In the genomic region with DNA sequence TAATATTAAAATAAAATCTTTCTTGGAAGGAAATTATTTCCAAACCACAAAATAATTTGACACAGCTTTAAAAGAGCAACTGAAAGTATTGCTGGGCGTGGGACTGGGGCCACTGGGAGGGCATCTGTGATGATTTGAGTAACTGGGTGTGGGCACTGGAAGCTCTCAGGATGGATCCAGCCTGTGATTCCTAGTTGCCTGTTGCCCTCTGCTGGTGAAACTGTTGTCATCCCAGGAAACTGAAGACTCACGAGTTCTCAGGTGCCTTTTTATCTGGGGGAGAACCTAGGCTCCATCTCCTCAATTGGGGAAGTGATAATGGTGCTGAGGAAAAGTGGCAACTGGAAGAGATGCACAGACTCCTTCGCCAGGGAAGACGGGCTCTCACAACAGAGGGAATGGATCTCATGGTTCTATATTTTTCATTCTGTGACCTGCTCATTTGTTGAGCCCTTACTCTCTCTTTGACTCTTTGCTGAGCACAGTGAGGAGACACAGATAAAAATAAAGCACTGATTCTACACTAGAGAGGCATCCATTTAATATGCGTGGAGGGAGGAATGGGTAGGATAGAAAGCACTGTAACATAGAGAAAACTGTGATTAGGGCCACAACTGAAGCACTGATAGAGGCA, we compare ENCODE assay signal across 9 cellular contexts.
A peak's percentile ranks its signal among the peaks of the same experiment; 100 is the strongest.
DNase-seq lines count a peak whose midpoint lies in the region; ATAC-seq lines count a peak whose summit lies in the region.
"Had no signal": no experiment of that assay in that cellular context is flagged by ENCODE, and none has a peak within 500 bp of the region (broad histone marks: within the 10 kb centered on the region; RNA-seq: fewer than 3 reads in every experiment).

No MANE protein-coding gene starts in this region.

- H3K27ac Mint-ChIP-seq in activated T-helper 2 cell treated with anti-CD3 and anti-CD28 coated beads, Interferon-gamma antibody, Interleukin-2, Interleukin-4, amounts not matched to agents 10 μg/mL and 5 μg/mL and 100 μg/mL, durations not matched to agents 14 hours and 24 hours and 36 hours: no peak overlapping the region
- H3K27ac Mint-ChIP-seq: activated naive CD8-positive, alpha-beta T cell treated with anti-CD3 and anti-CD28 coated beads, Interleukin-2, amount 10 ng/mL, durations not matched to agents 7 days and 5 days had no signal

- DNase-seq in activated CD8-positive, alpha-beta memory T cell treated with anti-CD3 and anti-CD28 coated beads, Interleukin-2, amount 50 U/mL, for 24 hours (ENCODE audit: extremely low read depth): peak; percentile 2
- no peak for DNase-seq in activated CD8-positive, alpha-beta memory T cell treated with anti-CD3 and anti-CD28 coated beads, Interleukin-2, amount 50 U/mL, for 4 hours
- peak; percentile 41 for DNase-seq in NCI-H128 (lab: John Stamatoyannopoulos, UW; ENCODE audit: unreplicated experiment)
- DNase-seq in SW480 (ENCODE audit: low spot score): peak; percentile 73
- DNase-seq in fibroblast of peridontal ligament (ENCODE audit: extremely low read depth): peak; percentile 83
- peak; percentile 28 for DNase-seq in non-pigmented ciliary epithelial cell (ENCODE audit: low read depth)
- DNase-seq in activated T-helper 2 cell treated with anti-CD3 and anti-CD28 coated beads, Interferon-gamma antibody, Interleukin-2, Interleukin-4, amounts not matched to agents 10 μg/mL and 5 μg/mL and 100 μg/mL, durations not matched to agents 14 hours and 24 hours and 36 hours (ENCODE audit: low spot score): no peak
- DNase-seq: activated naive CD8-positive, alpha-beta T cell treated with anti-CD3 and anti-CD28 coated beads, Interleukin-2, amount 10 ng/mL, durations not matched to agents 7 days and 5 days had no signal

- no peaks in the 10 kb centered on the region for H3K36me3 Mint-ChIP-seq in activated T-helper 2 cell treated with anti-CD3 and anti-CD28 coated beads, Interferon-gamma antibody, Interleukin-2, Interleukin-4, amounts not matched to agents 10 μg/mL and 5 μg/mL and 100 μg/mL, durations not matched to agents 14 hours and 24 hours and 36 hours (ENCODE audit: low read depth)
- H3K36me3 Mint-ChIP-seq: activated naive CD8-positive, alpha-beta T cell treated with anti-CD3 and anti-CD28 coated beads, Interleukin-2, amount 10 ng/mL, durations not matched to agents 7 days and 5 days had no signal

- H3K9me3 Mint-ChIP-seq in activated T-helper 2 cell treated with anti-CD3 and anti-CD28 coated beads, Interferon-gamma antibody, Interleukin-2, Interleukin-4, amounts not matched to agents 10 μg/mL and 5 μg/mL and 100 μg/mL, durations not matched to agents 14 hours and 24 hours and 36 hours: peaks cover 7% of the 10 kb centered on the region

- intact Hi-C loops in activated T-helper 2 cell treated with anti-CD3 and anti-CD28 coated beads, Interferon-gamma antibody, Interleukin-2, Interleukin-4, amounts not matched to agents 10 μg/mL and 5 μg/mL and 100 μg/mL, durations not matched to agents 14 hours and 24 hours and 36 hours (cut with micrococcal nuclease): loop anchor here (10.0 kb wide), 1 partner anchor 279 kb away; no protein-coding TSS in a partner anchor

- H3K4me3 Mint-ChIP-seq in activated T-helper 2 cell treated with anti-CD3 and anti-CD28 coated beads, Interferon-gamma antibody, Interleukin-2, Interleukin-4, amounts not matched to agents 10 μg/mL and 5 μg/mL and 100 μg/mL, durations not matched to agents 14 hours and 24 hours and 36 hours (ENCODE audit: low read depth): no peak overlapping the region
- H3K4me3 Mint-ChIP-seq: activated naive CD8-positive, alpha-beta T cell treated with anti-CD3 and anti-CD28 coated beads, Interleukin-2, amount 10 ng/mL, durations not matched to agents 7 days and 5 days had no signal

- ATAC-seq in HG03097 (IDR thresholded peaks at IDR 0.05; ENCODE audit: low FRiP score, unreplicated experiment): no peak

- peaks cover 18% of the 10 kb centered on the region for H3K27me3 Mint-ChIP-seq in activated T-helper 2 cell treated with anti-CD3 and anti-CD28 coated beads, Interferon-gamma antibody, Interleukin-2, Interleukin-4, amounts not matched to agents 10 μg/mL and 5 μg/mL and 100 μg/mL, durations not matched to agents 14 hours and 24 hours and 36 hours (ENCODE audit: low read depth)

- H3K4me1 Mint-ChIP-seq in activated T-helper 2 cell treated with anti-CD3 and anti-CD28 coated beads, Interferon-gamma antibody, Interleukin-2, Interleukin-4, amounts not matched to agents 10 μg/mL and 5 μg/mL and 100 μg/mL, durations not matched to agents 14 hours and 24 hours and 36 hours (ENCODE audit: low read depth): peaks cover 48% of the 10 kb centered on the region

Comparison
In these comparisons a context has a peak if more than half of its experiments do, and no peak if none do; other contexts are left out.
1. DNase-seq: peak in activated CD8-positive, alpha-beta memory T cell treated with anti-CD3 and anti-CD28 coated beads, Interleukin-2, amount 50 U/mL, for 24 hours (single experiment), NCI-H128 (single experiment), SW480 (single experiment), fibroblast of peridontal ligament (single experiment) and non-pigmented ciliary epithelial cell (single experiment); none in activated CD8-positive, alpha-beta memory T cell treated with anti-CD3 and anti-CD28 coated beads, Interleukin-2, amount 50 U/mL, for 4 hours (single experiment) and activated T-helper 2 cell treated with anti-CD3 and anti-CD28 coated beads, Interferon-gamma antibody, Interleukin-2, Interleukin-4, amounts not matched to agents 10 μg/mL and 5 μg/mL and 100 μg/mL, durations not matched to agents 14 hours and 24 hours and 36 hours (single experiment).